In genomic region chr6:168302534-168302933, GRCh38 we compare ENCODE assay signal across 19 cellular contexts. TPM values are rescaled to one million over a fixed set of nuclear protein-coding genes. Genes with fewer than 3 reads are reported as not detected.
DNase-seq lines count a peak whose midpoint lies in the region; ATAC-seq and TF ChIP-seq lines count a peak whose summit lies in the region.
"Had no signal": no experiment of that assay in that cellular context is flagged by ENCODE, and none has a peak within 500 bp of the region (broad histone marks: within the 10 kb centered on the region; RNA-seq: fewer than 3 reads in every experiment).

No MANE protein-coding gene starts in this region.

- H2BK5ac ChIP-seq in H9 (ENCODE audit: insufficient read length, low read length) = no peak overlapping the region

- no peak overlapping the region for H4K91ac ChIP-seq in H9 (ENCODE audit: insufficient read length, low read depth, low read length)

- no peak overlapping the region for H3K14ac ChIP-seq in H9 (ENCODE audit: insufficient read depth, low read length)

- POLR2A ChIA-PET in WTC11 (lab: Charles Lee) = no interaction called here

- no CpG with 5 or more reads among the region's 5 CpGs for WGBS in H9 (ENCODE audit: extremely low coverage, insufficient read length, low lambda C conversion rate)

- CTCF ChIA-PET in WTC11 (lab: Charles Lee) = interaction anchor here (1.2 to 1.9 kb wide), 6 partner anchors 30 to 185 kb away, joined by 3 to 8 read pairs (median 6); no protein-coding TSS in a partner anchor

- no peak overlapping the region for H3K56ac ChIP-seq in H9 (ENCODE audit: insufficient read length, low read depth, low read length)

- in situ Hi-C loops in HAP-1 (cut with MboI; ENCODE audit: low sequenced_read_pairs) = no loop called here

- H4K5ac ChIP-seq in H9 (ENCODE audit: insufficient read length, low read depth, low read length) = no peak overlapping the region

- no peak overlapping the region for H2BK20ac ChIP-seq in H9 (ENCODE audit: low read depth, low read length, poor library complexity, severe bottlenecking)

- H2AFZ ChIP-seq in H9 (ENCODE audit: low read length) = no peak overlapping the region

- no peak overlapping the region for H3K4me3 ChIP-seq in HAP-1
- H3K4me3 ChIP-seq: body of pancreas, prostate gland had no signal

- H3K18ac ChIP-seq in H9 (ENCODE audit: insufficient read length, low read depth, low read length) = no peak overlapping the region

- ATAC-seq in WTC11 (peak; percentile 79), HG03159 (IDR thresholded peaks at IDR 0.05; ENCODE audit: unreplicated experiment) (no peak), GM21723 (IDR thresholded peaks at IDR 0.05; ENCODE audit: unreplicated experiment) (no peak)
- ATAC-seq: body of pancreas, esophagus mucosa had no signal

- no peak overlapping the region for H2AK5ac ChIP-seq in H9 (ENCODE audit: insufficient read length, low read length)

- no peak overlapping the region for H2BK120ac ChIP-seq in H9 (ENCODE audit: low read depth, low read length, poor library complexity, severe bottlenecking)

- no peak for TF ChIP-seq CTCF in H9 (conservative IDR thresholded peaks at IDR 0.05)
- TF ChIP-seq CTCF in WTC11 (IDR thresholded peaks at IDR 0.05) = no peak
- TF ChIP-seq CTCF in progenitor cell of endocrine pancreas (IDR thresholded peaks at IDR 0.05; ENCODE audit: unreplicated experiment) = no peak

- no peak overlapping the region for H3K9ac ChIP-seq in H9 (ENCODE audit: extremely low read depth, insufficient read length, low read length)

- H3K36me3 ChIP-seq in HAP-1 (replicated peaks) = no peaks in the 10 kb centered on the region
- H3K36me3 ChIP-seq: prostate gland, tibial nerve had no signal

- H3K79me2 ChIP-seq in H9 (ENCODE audit: insufficient read depth, low read length) = no peaks in the 10 kb centered on the region

- H3K23ac ChIP-seq in H9 (ENCODE audit: insufficient read length, low read depth, low read length) = no peak overlapping the region

- H2BK12ac ChIP-seq in H9 (ENCODE audit: insufficient read length, low read depth, low read length) = no peak overlapping the region

- no peak overlapping the region for H2BK15ac ChIP-seq in H9 (ENCODE audit: low read depth, low read length)

- no peak overlapping the region for H4K8ac ChIP-seq in H9 (replicated peaks; ENCODE audit: insufficient read length, low read depth, low read length)

- H3K4me3 Mint-ChIP-seq in H9 (peak overlapping the region in 1 of 2 experiments; percentile 61; a peak in 2 of 5 replicates), WTC11 (no peak overlapping the region), progenitor cell of endocrine pancreas (ENCODE audit: low read depth) (peak overlapping the region; percentile 58)
- H3K4me3 Mint-ChIP-seq: activated naive CD4-positive, alpha-beta T cell treated with anti-CD3 and anti-CD28 coated beads, Interleukin-2, amount 50 U/mL, for 24 hours; dendritic cell treated with granulocyte-macrophage colony-stimulating factor and Interleukin-4, amounts not matched to agents 40 ng/mL and 50 ng/mL, for 4 days had no signal

- no peak overlapping the region for H3K4me2 ChIP-seq in H9 (ENCODE audit: insufficient read depth, insufficient read length, low read length)

- H3K27ac ChIP-seq in H9 (ENCODE audit: insufficient read length, low read depth, low read length) = no peak overlapping the region
- H3K27ac ChIP-seq: body of pancreas, prostate gland, tibial nerve had no signal

- H3K4ac ChIP-seq in H9 (ENCODE audit: low read depth, low read length) = no peak overlapping the region

- H4K20me1 ChIP-seq in H9 (ENCODE audit: control insufficient read depth, insufficient read depth, insufficient read length) = no peaks in the 10 kb centered on the region

- H3K9me3 Mint-ChIP-seq in H9 (no peaks in the 10 kb centered on the region), WTC11 (no peaks in the 10 kb centered on the region), progenitor cell of endocrine pancreas (ENCODE audit: low read depth) (no peaks in the 10 kb centered on the region)
- H3K9me3 Mint-ChIP-seq: activated naive CD4-positive, alpha-beta T cell treated with anti-CD3 and anti-CD28 coated beads, Interleukin-2, amount 50 U/mL, for 24 hours; dendritic cell treated with granulocyte-macrophage colony-stimulating factor and Interleukin-4, amounts not matched to agents 40 ng/mL and 50 ng/mL, for 4 days had no signal

- H3K4me1 ChIP-seq in H9 (ENCODE audit: insufficient read depth, low read length) (peaks cover 8% of the 10 kb centered on the region; the same call in 1 of the 2 replicates), HAP-1 (no peaks in the 10 kb centered on the region)
- H3K4me1 ChIP-seq: prostate gland, tibial nerve had no signal

- H3K27me3 Mint-ChIP-seq in H9 (ENCODE audit: low read depth) = peaks cover 81% of the 10 kb centered on the region
- H3K27me3 Mint-ChIP-seq in WTC11 (ENCODE audit: low read depth) = peaks cover 16% of the 10 kb centered on the region
- peaks cover 2% of the 10 kb centered on the region for H3K27me3 Mint-ChIP-seq in progenitor cell of endocrine pancreas
- H3K27me3 Mint-ChIP-seq: activated naive CD4-positive, alpha-beta T cell treated with anti-CD3 and anti-CD28 coated beads, Interleukin-2, amount 50 U/mL, for 24 hours had no signal

- no peaks in the 10 kb centered on the region for H3K23me2 ChIP-seq in H9 (ENCODE audit: insufficient read length, low read depth, low read length, poor library complexity, severe bottlenecking)

- peaks cover 37 to 41% of the 10 kb centered on the region in 2 experiments for H3K4me1 Mint-ChIP-seq in H9
- H3K4me1 Mint-ChIP-seq in WTC11 = peaks cover 39% of the 10 kb centered on the region
- peaks cover 27% of the 10 kb centered on the region for H3K4me1 Mint-ChIP-seq in progenitor cell of endocrine pancreas (ENCODE audit: low read depth)
- H3K4me1 Mint-ChIP-seq: activated naive CD4-positive, alpha-beta T cell treated with anti-CD3 and anti-CD28 coated beads, Interleukin-2, amount 50 U/mL, for 24 hours had no signal

- H3K27ac Mint-ChIP-seq in H9 (no peak overlapping the region), WTC11 (no peak overlapping the region), progenitor cell of endocrine pancreas (peak overlapping the region; percentile 55)
- H3K27ac Mint-ChIP-seq: activated naive CD4-positive, alpha-beta T cell treated with anti-CD3 and anti-CD28 coated beads, Interleukin-2, amount 50 U/mL, for 24 hours; dendritic cell treated with granulocyte-macrophage colony-stimulating factor and Interleukin-4, amounts not matched to agents 40 ng/mL and 50 ng/mL, for 4 days had no signal

- H3K9me3 ChIP-seq in H9 (ENCODE audit: control insufficient read depth, low read depth, low read length) (no peaks in the 10 kb centered on the region), HAP-1 (no peaks in the 10 kb centered on the region)
- H3K9me3 ChIP-seq: body of pancreas, prostate gland, tibial nerve had no signal

- H3K27me3 ChIP-seq in H9 (ENCODE audit: insufficient read depth, low read length) = no peaks in the 10 kb centered on the region
- H3K27me3 ChIP-seq in HAP-1 (ENCODE audit: low read depth) = no peaks in the 10 kb centered on the region
- H3K27me3 ChIP-seq: body of pancreas, tibial nerve had no signal

- no peak overlapping the region for H3T11ph ChIP-seq in H9 (ENCODE audit: low read length)

- DNase-seq in H9 = peak; percentile 64
- no peak for DNase-seq in WTC11 (ENCODE audit: low spot score)
- DNase-seq in iPS-NIHi7 (ENCODE audit: extremely low spot score) = peak; percentile 56
- no peak for DNase-seq in progenitor cell of endocrine pancreas (ENCODE audit: low spot score, unreplicated experiment)
- no peak for DNase-seq in HAP-1 (ENCODE audit: low spot score in 2 of 2)
- DNase-seq: DND-41; NCI-H1436 treated with DMSO at 0.1 percent for 48 hours; stimulated activated CD4-positive, alpha-beta T cell treated with anti-CD3 and anti-CD28 coated beads, Interleukin-12 subunit alpha, Interleukin-12 subunit beta, amount 100 ng/mL, for 4 hours; stimulated activated naive CD4-positive, alpha-beta T cell; T-helper 9 cell had no signal

- peaks cover 0 to 8% (median 5%) of the 10 kb centered on the region in 3 experiments; a peak in 5 of 7 replicates for H3K36me3 Mint-ChIP-seq in H9 (ENCODE audit: insufficient read depth in 1 of 3, low read depth in 3 of 3)
- no peaks in the 10 kb centered on the region for H3K36me3 Mint-ChIP-seq in WTC11
- peaks cover 8% of the 10 kb centered on the region for H3K36me3 Mint-ChIP-seq in progenitor cell of endocrine pancreas (ENCODE audit: insufficient read depth)
- H3K36me3 Mint-ChIP-seq: activated naive CD4-positive, alpha-beta T cell treated with anti-CD3 and anti-CD28 coated beads, Interleukin-2, amount 50 U/mL, for 24 hours had no signal

- H3K79me1 ChIP-seq in H9 (ENCODE audit: insufficient read depth, low read depth, low read length, poor library complexity, severe bottlenecking) = no peaks in the 10 kb centered on the region

TF ChIP-seq in WTC11, 78 proteins besides CTCF, POLR2A, EP300 and RAD21:
- TF ChIP-seq MYBL2 (CRISPR knock-in tag; IDR thresholded peaks at IDR 0.05) (no peak), FOXK1 (CRISPR knock-in tag; IDR thresholded peaks at IDR 0.05) (no peak), ZNF263 (CRISPR knock-in tag; IDR thresholded peaks at IDR 0.05; ENCODE audit: low read depth) (peak; percentile 74; the same call in 1 of the 2 replicates)

RNA-seq across cellular contexts. Expression of gene DACT2, which starts 17.0 kb away (rescaled TPM):
- total RNA-seq in H9 (2021) (1.6 and 1.8 TPM in 2 replicates), WTC11 (2021) (3.4 to 4.9 TPM (median 3.8 TPM) in 3 replicates), progenitor cell of endocrine pancreas (30.5 and 33.2 TPM in 2 replicates)
- total RNA-seq: myocyte had no signal

Comparison
In these comparisons a context has a peak if more than half of its experiments do, and no peak if none do; other contexts are left out.
1. DNase-seq: peak in H9 (single experiment) and iPS-NIHi7 (single experiment); none in WTC11 (single experiment), progenitor cell of endocrine pancreas (single experiment) and HAP-1 (0 of 2).